11 cellular contexts compared by ENCODE assay signal in genomic region chr9:94056442-94056974, GRCh38. TPM values are rescaled to one million over a fixed set of nuclear protein-coding genes. Genes with fewer than 3 reads are reported as not detected.
DNase-seq lines count a peak whose midpoint lies in the region; ATAC-seq, FAIRE-seq and TF ChIP-seq lines count a peak whose summit lies in the region.
"Had no signal": no experiment of that assay in that cellular context is flagged by ENCODE, and none has a peak within 500 bp of the region (broad histone marks: within the 10 kb centered on the region; RNA-seq: fewer than 3 reads in every experiment).

No MANE protein-coding gene starts in this region.

- no peak for TF ChIP-seq RAD21 in liver (IDR thresholded peaks at IDR 0.05)
- TF ChIP-seq RAD21 in HepG2 (CRISPR knock-in tag; IDR thresholded peaks at IDR 0.05), result no peak

- H3K36me3 ChIP-seq in liver (ENCODE audit: control insufficient read depth in 4 of 4, insufficient read depth in 3 of 4, low read depth in 1 of 4, low read length in 3 of 4) (no peaks in the 10 kb centered on the region), HepG2 (replicated peaks in 1 of 2; ENCODE audit: control insufficient read depth in 1 of 2, insufficient read depth in 2 of 2, low read length in 2 of 2) (no peaks in the 10 kb centered on the region), lower lobe of right lung (no peaks in the 10 kb centered on the region), H7 (replicated peaks; ENCODE audit: control insufficient read depth, insufficient read depth, low read length) (no peaks in the 10 kb centered on the region)

- no peak overlapping the region for H2AFZ ChIP-seq in HepG2 (ENCODE audit: low read length)

- POLR2A ChIA-PET in HepG2 (lab: Yijun Ruan, JAX), result no interaction called here

- peaks cover 0 to 1% (median under 1%) of the 10 kb centered on the region in 4 donors for H3K9me3 ChIP-seq in liver (ENCODE audit: control insufficient read depth in 4 of 4, low read length in 3 of 4)
- H3K9me3 ChIP-seq in HepG2 (ENCODE audit: low read length), result peaks cover under 1% of the 10 kb centered on the region; the same call in 1 of the 2 replicates
- H3K9me3 ChIP-seq in lower lobe of right lung, result peaks cover 6% of the 10 kb centered on the region

- H3K4me1 ChIP-seq in liver (ENCODE audit: control insufficient read depth in 4 of 4, insufficient read depth in 4 of 4, low read length in 3 of 4) (peaks cover 0 to 2% (median 0%) of the 10 kb centered on the region in 4 donors), HepG2 (ENCODE audit: insufficient read depth, low read length) (peaks cover 19% of the 10 kb centered on the region), lower lobe of right lung (no peaks in the 10 kb centered on the region)

- H3K9ac ChIP-seq in liver (ENCODE audit: low read depth in 1 of 2, low read length in 2 of 2) (no peak overlapping the region), HepG2 (ENCODE audit: insufficient read depth, low read depth, low read length) (no peak overlapping the region)

- no peaks in the 10 kb centered on the region for H3K79me2 ChIP-seq in HepG2 (ENCODE audit: insufficient read depth, low read length)

- DNase-seq in HepG2 (ENCODE audit: low spot score), result no peak
- no peak for DNase-seq in lower lobe of right lung
- no peak for DNase-seq in activated CD4-positive, alpha-beta T cell treated with anti-CD3 and anti-CD28 coated beads, Interleukin-2, amount 10 ng/mL, durations not matched to agents 24 days and 14 days
- DNase-seq in H7, result no peak
- no peak for DNase-seq in SKM-1 treated with dmso at 0.1 percent for 144 hours (lab: John Stamatoyannopoulos, UW; ENCODE audit: unreplicated experiment)
- DNase-seq: activated CD4-positive, alpha-beta T cell treated with anti-CD3 and anti-CD28 coated beads for 1 hour; PC-3; posterior cingulate gyrus had no signal

- 63% methylated on average over 3 of the region's 3 CpGs for WGBS in liver
- 97% methylated on average over 3 of the region's 3 CpGs for WGBS in HepG2 (ENCODE audit: low lambda C conversion rate)

- H3K4me3 Mint-ChIP-seq in activated CD4-positive, alpha-beta T cell treated with anti-CD3 and anti-CD28 coated beads, Interleukin-2, amount 10 ng/mL, durations not matched to agents 24 days and 14 days, result no peak overlapping the region

- no peak overlapping the region for H3K27ac Mint-ChIP-seq in activated CD4-positive, alpha-beta T cell treated with anti-CD3 and anti-CD28 coated beads, Interleukin-2, amount 10 ng/mL, durations not matched to agents 24 days and 14 days

- no peaks in the 10 kb centered on the region for H4K20me1 ChIP-seq in HepG2 (ENCODE audit: insufficient read depth, low read length)

- in situ Hi-C loops in HepG2 (cut with HindIII; ENCODE audit: extremely low pct_ligation_motif_present, low pct_unique_long_range_greater_than_20kb), result no loop called here

- H3K4me3 ChIP-seq in liver (ENCODE audit: low read depth in 1 of 3, low read length in 3 of 3) (no peak overlapping the region), HepG2 (replicated peaks in 1 of 3; ENCODE audit: insufficient read depth in 1 of 3, low read depth in 2 of 3, low read length in 3 of 3) (no peak overlapping the region), lower lobe of right lung (no peak overlapping the region), H7 (ENCODE audit: insufficient read depth, low read depth, low read length) (no peak overlapping the region)

- no peaks in the 10 kb centered on the region for H3K27me3 Mint-ChIP-seq in activated CD4-positive, alpha-beta T cell treated with anti-CD3 and anti-CD28 coated beads, Interleukin-2, amount 10 ng/mL, durations not matched to agents 24 days and 14 days

- peaks cover 1% of the 10 kb centered on the region for H3K36me3 Mint-ChIP-seq in activated CD4-positive, alpha-beta T cell treated with anti-CD3 and anti-CD28 coated beads, Interleukin-2, amount 10 ng/mL, durations not matched to agents 24 days and 14 days (ENCODE audit: low read depth)

- no peaks in the 10 kb centered on the region for H3K27me3 ChIP-seq in liver (ENCODE audit: control insufficient read depth in 4 of 4, insufficient read depth in 4 of 4, low read length in 3 of 4)
- H3K27me3 ChIP-seq in HepG2 (ENCODE audit: control insufficient read depth in 1 of 2, insufficient read depth in 2 of 2, low read length in 2 of 2), result no peaks in the 10 kb centered on the region
- no peaks in the 10 kb centered on the region for H3K27me3 ChIP-seq in lower lobe of right lung (ENCODE audit: low read depth)
- H3K27me3 ChIP-seq in H7 (ENCODE audit: control insufficient read depth, insufficient read depth, low read length), result no peaks in the 10 kb centered on the region

- no peak overlapping the region for H3K27ac ChIP-seq in liver (ENCODE audit: low read depth in 1 of 2, low read length in 2 of 2)
- H3K27ac ChIP-seq in HepG2 (ENCODE audit: extremely low read length, insufficient read depth, low read length), result no peak overlapping the region
- peak overlapping the region; percentile 37 for H3K27ac ChIP-seq in lower lobe of right lung

- CTCF ChIA-PET in HepG2 (lab: Yijun Ruan, JAX; ENCODE audit: low intra/inter-chr PET ratio, low total read pairs), result no interaction called here

- BruUV-seq in HepG2 (replicated peaks; lab: Mats Ljungman, UMichigan), result no TSS peak

- no peak for TF ChIP-seq CTCF in liver (IDR thresholded peaks at IDR 0.05; ENCODE audit: low read depth, low read length, missing input control)
- no peak for TF ChIP-seq CTCF in HepG2 (CRISPR knock-in tag; IDR thresholded peaks at IDR 0.05)
- TF ChIP-seq CTCF in lower lobe of right lung (IDR thresholded peaks at IDR 0.05), result no peak

- FAIRE-seq in HepG2 (lab: Jason Lieb, UNC), result no peak
- peak; percentile 26 for FAIRE-seq in endometrium (lab: Jason Lieb, UNC)

- no peak for ATAC-seq in HepG2
- ATAC-seq in lower lobe of right lung, result peak; percentile 86 to 95
- ATAC-seq in HG02759 (IDR thresholded peaks at IDR 0.05; ENCODE audit: unreplicated experiment), result no peak
- ATAC-seq: PC-3 had no signal

- intact Hi-C loops in HepG2 (cut with micrococcal nuclease; ENCODE audit: unreplicated experiment) (no loop called here), lower lobe of right lung (cut with DNase I) (no loop called here)
- intact Hi-C loops in activated CD4-positive, alpha-beta T cell treated with anti-CD3 and anti-CD28 coated beads, Interleukin-2, amount 10 ng/mL, durations not matched to agents 24 days and 14 days (cut with micrococcal nuclease), result no loop called here

- TF ChIP-seq EP300 in HepG2 (IDR thresholded peaks at IDR 0.05; ENCODE audit: low read depth in 2 of 2, low read length in 2 of 2) (no peak), HepG2 (CRISPR knock-in tag; IDR thresholded peaks at IDR 0.05; ENCODE audit: borderline replicate concordance) (no peak)

- peaks cover 4% of the 10 kb centered on the region for H3K4me1 Mint-ChIP-seq in activated CD4-positive, alpha-beta T cell treated with anti-CD3 and anti-CD28 coated beads, Interleukin-2, amount 10 ng/mL, durations not matched to agents 24 days and 14 days

- no peak for TF ChIP-seq POLR2A in HepG2 (IDR thresholded peaks at IDR 0.05; ENCODE audit: insufficient read depth in 1 of 2, low read depth in 2 of 2, low read length in 2 of 2)

- no peak overlapping the region for H3K4me2 ChIP-seq in HepG2 (ENCODE audit: low read depth, low read length)

- peaks cover 3% of the 10 kb centered on the region for H3K9me3 Mint-ChIP-seq in activated CD4-positive, alpha-beta T cell treated with anti-CD3 and anti-CD28 coated beads, Interleukin-2, amount 10 ng/mL, durations not matched to agents 24 days and 14 days

TF ChIP-seq in liver, 16 proteins besides CTCF, POLR2A, EP300 and RAD21:
- no peak for TF ChIP-seq JUND (IDR thresholded peaks at IDR 0.05)
- TF ChIP-seq NR2F2 (IDR thresholded peaks at IDR 0.05), result peak; percentile 52

TF ChIP-seq in HepG2, 621 proteins besides CTCF, POLR2A, EP300 and RAD21 (continues in another document):
- TF ChIP-seq SNRNP70 (IDR thresholded peaks at IDR 0.05; ENCODE audit: low read depth, low read length) (no peak), ZNF446 (CRISPR knock-in tag; IDR thresholded peaks at IDR 0.05) (no peak), YEATS4 (CRISPR knock-in tag; IDR thresholded peaks at IDR 0.05; ENCODE audit: borderline replicate concordance) (no peak)

RNA-seq across cellular contexts. Expression of gene PTPDC1, which starts 27.8 kb away (rescaled TPM):
- total RNA-seq in liver (1 to 10 TPM; 1.5 to 5.1 TPM), HepG2 (2016; rRNA removed; fragmentation: Illumina TruSeq; extraction: Trizol) (5.2 and 6.1 TPM in 2 replicates), lower lobe of right lung (11.0 TPM)
- polyA plus RNA-seq in liver (under 1 TPM; 0.45 to 0.64 TPM), HepG2 (2011; rRNA removed) (6.9 and 8.6 TPM in 2 replicates)
- 2.1 and 2.6 TPM in 2 replicates for total RNA-seq in HepG2 (2016; cell fraction: cytosol; rRNA removed; fragmentation: Illumina TruSeq; extraction: Trizol; ENCODE audit: low read depth)
- total RNA-seq in HepG2 (2016; cell fraction: insoluble cytoplasmic fraction; rRNA removed; fragmentation: Illumina TruSeq; extraction: Trizol), result 4.5 and 6.2 TPM in 2 replicates
- 4.3 and 4.6 TPM in 2 replicates for total RNA-seq in HepG2 (2016; cell fraction: membrane; rRNA removed; fragmentation: Illumina TruSeq; extraction: Trizol)
- 14.0 and 15.5 TPM in 2 replicates for total RNA-seq in HepG2 (2016; cell fraction: nucleus; rRNA removed; fragmentation: Illumina TruSeq; extraction: Trizol)
- 2.7 and 3.2 TPM in 2 replicates for polyA plus RNA-seq in HepG2 (2011; cell fraction: cytosol; rRNA removed)
- 18.2 and 19.4 TPM in 2 replicates for polyA plus RNA-seq in HepG2 (2011; cell fraction: nucleus; rRNA removed)
- polyA plus RNA-seq in HepG2 (2012), result 3.9 and 4.0 TPM in 2 replicates
- 0.62 and 0.63 TPM in 2 replicates for polyA plus RNA-seq in HepG2 (2016; cell fraction: cytosol; fragmentation: Illumina TruSeq; extraction: Trizol; ENCODE audit: low read depth)
- polyA plus RNA-seq in HepG2 (2016; cell fraction: insoluble cytoplasmic fraction; fragmentation: Illumina TruSeq; extraction: Trizol; ENCODE audit: low read depth), result 3.2 and 3.6 TPM in 2 replicates
- polyA plus RNA-seq in HepG2 (2016; cell fraction: membrane; fragmentation: Illumina TruSeq; extraction: Trizol; ENCODE audit: low read depth), result 1.7 and 2.0 TPM in 2 replicates
- polyA plus RNA-seq in HepG2 (2016; cell fraction: nucleus; fragmentation: Illumina TruSeq; extraction: Trizol; ENCODE audit: insufficient read depth, low read depth), result 16.3 and 16.6 TPM in 2 replicates
- 8.4 and 10.0 TPM in 2 replicates for polyA minus RNA-seq in HepG2 (2011; rRNA and poly(A)+ RNA removed; ENCODE audit: low replicate concordance)
- 3.9 and 4.9 TPM in 2 replicates for polyA minus RNA-seq in HepG2 (2011; cell fraction: cytosol; rRNA and poly(A)+ RNA removed)
- polyA minus RNA-seq in HepG2 (2011; cell fraction: nucleus; rRNA and poly(A)+ RNA removed), result 28.6 and 30.5 TPM in 2 replicates
- 5.6 and 6.7 TPM in 2 replicates for total RNA-seq in activated CD4-positive, alpha-beta T cell treated with anti-CD3 and anti-CD28 coated beads, Interleukin-2, amount 10 ng/mL, durations not matched to agents 24 days and 14 days
- total RNA-seq in H7 (2014; rRNA removed; shearing (Covaris generic)), result 8.5 and 15.4 TPM in 2 replicates

Comparison
In these comparisons a context has a peak if more than half of its experiments do, and no peak if none do; other contexts are left out.
1. ATAC-seq: peak in lower lobe of right lung (2 of 2); none in HepG2 (single experiment) and HG02759 (single experiment).